Comparison of ENCODE assay signal across 7 cellular contexts in genomic region chr2:221777119-221777518, GRCh38.
"Had no signal": no experiment of that assay in that cellular context is flagged by ENCODE, and none has a peak within 500 bp of the region (broad histone marks: within the 10 kb centered on the region; RNA-seq: fewer than 3 reads in every experiment).

No MANE protein-coding gene starts in this region.

- ATAC-seq: GM23338, HCT116 had no signal

- H3K4me2 ChIP-seq: GM23338 had no signal

- DNase-seq: H7, HFFc6, KG1 had no signal

- H3K4me3 ChIP-seq: GM23338, HAP-1 had no signal

- H3K9me3 ChIP-seq: HAP-1 had no signal

- H3K27ac ChIP-seq: HL-60 had no signal

- H2AFZ ChIP-seq: GM23338 had no signal

- H3K36me3 ChIP-seq: HAP-1 had no signal
